Comparison of ENCODE assay signal across 30 cellular contexts in genomic region chr2:98037206-98037605, GRCh38. TPM values are rescaled to one million over a fixed set of nuclear protein-coding genes. Genes with fewer than 3 reads are reported as not detected.
"Had no signal": no experiment of that assay in that cellular context is flagged by ENCODE, and none has a peak within 500 bp of the region (broad histone marks: within the 10 kb centered on the region; RNA-seq: fewer than 3 reads in every experiment).

No MANE protein-coding gene starts in this region.

- H3K27ac ChIP-seq: breast epithelium, stomach, thyroid gland, upper lobe of left lung had no signal

- H3K27me3 Mint-ChIP-seq: stimulated activated naive B cell treated with anti-CD40 and anti-IgM and Interleukin-4, amounts not matched to agents 10 μg/mL and 1 μg/mL and 100 μg/mL, for 72 hours had no signal

- H3K9me3 Mint-ChIP-seq: activated naive CD4-positive, alpha-beta T cell treated with anti-CD3 and anti-CD28 coated beads, Interleukin-2, amount 50 U/mL, for 72 hours; central memory CD8-positive, alpha-beta T cell; natural killer cell treated with Interleukin-12 subunit alpha and Interleukin-12 subunit beta and Interleukin-15 and Interleukin-18, amount 100 ng/mL, for 72 hours; stimulated activated naive B cell treated with anti-CD40 and anti-IgM and Interleukin-4, amounts not matched to agents 10 μg/mL and 1 μg/mL and 100 μg/mL, for 72 hours had no signal

- H3K27me3 ChIP-seq: breast epithelium, gastroesophageal sphincter, stomach, thyroid gland, upper lobe of left lung had no signal

- H3K4me1 Mint-ChIP-seq: central memory CD8-positive, alpha-beta T cell; T-cell had no signal

- H3K4me3 Mint-ChIP-seq: activated T-cell treated with anti-CD3 and anti-CD28 coated beads, Interleukin-2, amount 50 U/mL, for 72 hours; central memory CD8-positive, alpha-beta T cell; natural killer cell treated with Interleukin-12 subunit alpha and Interleukin-12 subunit beta and Interleukin-15 and Interleukin-18, amount 100 ng/mL, for 72 hours; stimulated activated naive B cell treated with anti-CD40 and anti-IgM and Interleukin-4, amounts not matched to agents 10 μg/mL and 1 μg/mL and 100 μg/mL, for 72 hours; T-cell had no signal

- DNase-seq: activated CD4-positive, alpha-beta T cell treated with anti-CD3 and anti-CD28 coated beads for 4 hours; activated CD4-positive, alpha-beta T cell treated with anti-CD3 and anti-CD28 coated beads, Interleukin-2, amount 50 U/mL, for 4 hours; activated naive CD4-positive, alpha-beta T cell; activated T-cell treated with anti-CD3 and anti-CD28 coated beads for 4 hours; activated T-cell treated with anti-CD3 and anti-CD28 coated beads, Interleukin-2, amount 50 U/mL, for 72 hours; effector memory CD4-positive, alpha-beta T cell; erythroblast; stimulated activated CD4-positive, alpha-beta T cell treated with anti-CD3 and anti-CD28 coated beads, Interleukin-1b, Interleukin-23, amount 100 ng/mL, for 48 hours; stimulated activated CD4-positive, alpha-beta T cell treated with anti-CD3 and anti-CD28 coated beads, Interleukin-4, amount 100 ng/mL, for 4 hours; stimulated activated CD8-positive, alpha-beta memory T cell treated with anti-CD3 and anti-CD28 coated beads, Interleukin-4, amount 100 ng/mL, for 48 hours; stimulated activated naive B cell treated with anti-CD40 and anti-IgM and Interleukin-4, amounts not matched to agents 10 μg/mL and 1 μg/mL and 100 μg/mL, for 72 hours; T-cell had no signal

- H3K36me3 Mint-ChIP-seq: activated naive CD4-positive, alpha-beta T cell treated with anti-CD3 and anti-CD28 coated beads, Interleukin-2, amount 50 U/mL, for 72 hours; natural killer cell treated with Interleukin-12 subunit alpha and Interleukin-12 subunit beta and Interleukin-15 and Interleukin-18, amount 100 ng/mL, for 72 hours; stimulated activated naive B cell treated with anti-CD40 and anti-IgM and Interleukin-4, amounts not matched to agents 10 μg/mL and 1 μg/mL and 100 μg/mL, for 72 hours; T-cell had no signal

- H3K9me3 ChIP-seq: breast epithelium, gastroesophageal sphincter, mucosa of descending colon, stomach, thyroid gland, upper lobe of left lung had no signal

- H3K27ac Mint-ChIP-seq: activated naive CD4-positive, alpha-beta T cell treated with anti-CD3 and anti-CD28 coated beads, Interleukin-2, amount 50 U/mL, for 72 hours; activated T-cell treated with anti-CD3 and anti-CD28 coated beads, Interleukin-2, amount 50 U/mL, for 72 hours; natural killer cell treated with Interleukin-12 subunit alpha and Interleukin-12 subunit beta and Interleukin-15 and Interleukin-18, amount 100 ng/mL, for 72 hours; stimulated activated naive B cell treated with anti-CD40 and anti-IgM and Interleukin-4, amounts not matched to agents 10 μg/mL and 1 μg/mL and 100 μg/mL, for 72 hours; T-cell had no signal

- H3K36me3 ChIP-seq: breast epithelium, gastroesophageal sphincter, stomach, thyroid gland, upper lobe of left lung had no signal

- H3K4me3 ChIP-seq: breast epithelium, gastroesophageal sphincter, lung, mucosa of descending colon, smooth muscle cell, stomach, thyroid gland, upper lobe of left lung had no signal

- ATAC-seq: activated naive CD4-positive, alpha-beta T cell treated with anti-CD3 and anti-CD28 coated beads, Interleukin-2, amount 50 U/mL, for 72 hours; activated T-cell treated with anti-CD3 and anti-CD28 coated beads, Interleukin-2, amount 50 U/mL, for 72 hours; left lobe of liver; sciatic nerve; stimulated activated naive B cell treated with anti-CD40 and anti-IgM and Interleukin-4, amounts not matched to agents 10 μg/mL and 1 μg/mL and 100 μg/mL, for 72 hours; T-cell had no signal

- H3K4me1 ChIP-seq: breast epithelium, upper lobe of left lung had no signal

RNA-seq across cellular contexts. Expression of gene VWA3B, which starts 49.8 kb away (rescaled TPM):
- total RNA-seq: activated naive CD4-positive, alpha-beta T cell treated with anti-CD3 and anti-CD28 coated beads, Interleukin-2, amount 50 U/mL, for 72 hours; breast epithelium; dermis microvascular lymphatic vessel endothelial cell; gastroesophageal sphincter; kidney epithelial cell; mesenteric fat pad; myocyte; natural killer cell treated with Interleukin-12 subunit alpha and Interleukin-12 subunit beta and Interleukin-15 and Interleukin-18, amount 100 ng/mL, for 72 hours; smooth muscle cell; T-cell; T-helper 2 cell treated with Interferon-gamma antibody and Interleukin-4, amounts not matched to agents 100 ng/mL and 5 ng/mL, for 36 hours had no signal
- polyA plus RNA-seq: smooth muscle cell had no signal
